ENCODE assay signal across 9 cellular contexts in genomic region chr5:151157426-151158286, GRCh38. TPM values are rescaled to one million over a fixed set of nuclear protein-coding genes. Genes with fewer than 3 reads are reported as not detected.
A peak's percentile ranks its signal among the peaks of the same experiment; 100 is the strongest.
DNase-seq lines count a peak whose midpoint lies in the region; ATAC-seq and TF ChIP-seq lines count a peak whose summit lies in the region.
"Had no signal": no experiment of that assay in that cellular context is flagged by ENCODE, and none has a peak within 500 bp of the region (broad histone marks: within the 10 kb centered on the region; RNA-seq: fewer than 3 reads in every experiment).

TSS of gene ANXA6 (minus strand) at chr5:151157779. CDS start at chr5:151147901, 9,878 bp downstream.

- BruUV-seq in Panc1 (replicated peaks; lab: Mats Ljungman, UMichigan): no TSS peak

- peak; percentile 60 to 76 (median 64) for DNase-seq in CD4-positive, CD25-positive, alpha-beta regulatory T cell
- DNase-seq in Panc1 (ENCODE audit: low read depth, low spot score): no peak
- DNase-seq in activated gamma-delta T cell (lab: John Stamatoyannopoulos, UW): peak; percentile 62
- peak; percentile 52 for DNase-seq in fibroblast of the conjunctiva (ENCODE audit: low read depth)
- DNase-seq in natural killer cell treated with Interleukin-12 subunit alpha and Interleukin-12 subunit beta and Interleukin-15 and Interleukin-18, amount 100 ng/mL, for 72 hours (ENCODE audit: low spot score): peak; percentile 86

- peak within 1 kb of the TSS; percentile 87 for H3K27ac ChIP-seq in CD4-positive, CD25-positive, alpha-beta regulatory T cell (ENCODE audit: insufficient read depth, low read length, poor library complexity, severe bottlenecking)
- H3K27ac ChIP-seq in Panc1 (ENCODE audit: low read length): peak within 1 kb of the TSS; percentile 80
- H3K27ac ChIP-seq in subcutaneous abdominal adipose tissue (ENCODE audit: low read depth, low read length): peak within 1 kb of the TSS; percentile 99
- H3K27ac ChIP-seq: epithelial cell of prostate had no signal

- H3K4me1 ChIP-seq in CD4-positive, CD25-positive, alpha-beta regulatory T cell (ENCODE audit: control insufficient read depth, insufficient read depth, low read length, poor library complexity, severe bottlenecking): peaks cover 57% of the 10 kb centered on the region
- H3K4me1 ChIP-seq in Panc1 (ENCODE audit: control insufficient read depth, insufficient read depth, low read length) (0 out of 2 replicates have a peak, but pooled peaks cover 8% of the 10 kb centered on the region), subcutaneous abdominal adipose tissue (ENCODE audit: control insufficient read depth in 5 of 5, insufficient read depth in 5 of 5, low read length in 5 of 5) (peaks cover 7 to 64% (median 61%) of the 10 kb centered on the region in 5 donors)

- no peaks in the 10 kb centered on the region for H3K27me3 ChIP-seq in CD4-positive, CD25-positive, alpha-beta regulatory T cell (ENCODE audit: control insufficient read depth, insufficient read depth, low read length)
- H3K27me3 ChIP-seq in Panc1 (ENCODE audit: control insufficient read depth, insufficient read depth, low read length) (no peaks in the 10 kb centered on the region; the same call in 1 of the 2 replicates), subcutaneous abdominal adipose tissue (ENCODE audit: control insufficient read depth in 5 of 5, insufficient read depth in 4 of 5, low read length in 5 of 5) (no peaks in the 10 kb centered on the region)

- no peaks in the 10 kb centered on the region for H3K9me3 ChIP-seq in CD4-positive, CD25-positive, alpha-beta regulatory T cell (ENCODE audit: control insufficient read depth in 2 of 2, low read length in 2 of 2)
- H3K9me3 ChIP-seq in Panc1 (ENCODE audit: control insufficient read depth, insufficient read depth, low read depth, low read length) (no peaks in the 10 kb centered on the region), subcutaneous abdominal adipose tissue (ENCODE audit: control insufficient read depth in 5 of 5, low read length in 5 of 5) (no peaks in the 10 kb centered on the region)

- peak within 1 kb of the TSS; percentile 98 to 100 (median 98) for H3K4me3 Mint-ChIP-seq in CD4-positive, CD25-positive, alpha-beta regulatory T cell
- H3K4me3 Mint-ChIP-seq in natural killer cell treated with Interleukin-12 subunit alpha and Interleukin-12 subunit beta and Interleukin-15 and Interleukin-18, amount 100 ng/mL, for 72 hours: peak within 1 kb of the TSS; percentile 100

- ATAC-seq in CD4-positive, CD25-positive, alpha-beta regulatory T cell (ENCODE audit: low read depth in 2 of 2): peak; percentile 71 to 74
- ATAC-seq in GM19397 (IDR thresholded peaks at IDR 0.05; ENCODE audit: unreplicated experiment) (peak; percentile 49), HG03571 (IDR thresholded peaks at IDR 0.05; ENCODE audit: unreplicated experiment) (peak; percentile 49), Panc1 (peak; percentile 98)
- peak; percentile 92 to 97 for ATAC-seq in natural killer cell treated with Interleukin-12 subunit alpha and Interleukin-12 subunit beta and Interleukin-15 and Interleukin-18, amount 100 ng/mL, for 72 hours

- peaks cover 35 to 60% (median 56%) of the 10 kb centered on the region in 4 donors for H3K4me1 Mint-ChIP-seq in CD4-positive, CD25-positive, alpha-beta regulatory T cell
- peaks cover 47 to 61% of the 10 kb centered on the region in 2 donors for H3K4me1 Mint-ChIP-seq in natural killer cell treated with Interleukin-12 subunit alpha and Interleukin-12 subunit beta and Interleukin-15 and Interleukin-18, amount 100 ng/mL, for 72 hours (ENCODE audit: low read depth in 2 of 2)

- peaks cover 10% of the 10 kb centered on the region for H3K36me3 Mint-ChIP-seq in CD4-positive, CD25-positive, alpha-beta regulatory T cell
- H3K36me3 Mint-ChIP-seq in natural killer cell treated with Interleukin-12 subunit alpha and Interleukin-12 subunit beta and Interleukin-15 and Interleukin-18, amount 100 ng/mL, for 72 hours: no peaks in the 10 kb centered on the region

- CTCF ChIA-PET in Panc1 (lab: Charles Lee): interaction anchor here (0.6 to 0.7 kb wide), 2 partner anchors 155 to 517 kb away, joined by 5 to 9 read pairs; partner anchors contain the start of gene SYNPO

- POLR2A ChIA-PET in Panc1 (lab: Charles Lee): interaction anchor here (0.6 kb wide), 2 partner anchors 40 to 95 kb away, joined by 3 to 10 read pairs; partner anchors contain the start of gene GM2A

- no peaks in the 10 kb centered on the region for H3K36me3 ChIP-seq in CD4-positive, CD25-positive, alpha-beta regulatory T cell (ENCODE audit: control insufficient read depth, insufficient read depth, low read length)
- H3K36me3 ChIP-seq in Panc1 (ENCODE audit: control insufficient read depth, insufficient read depth, low read length): no peaks in the 10 kb centered on the region; the same call in 1 of the 2 replicates
- H3K36me3 ChIP-seq in subcutaneous abdominal adipose tissue (ENCODE audit: control insufficient read depth in 5 of 5, insufficient read depth in 5 of 5, low read length in 5 of 5): peaks cover 0 to 3% (median 0%) of the 10 kb centered on the region in 5 donors

- H3K9ac ChIP-seq in subcutaneous abdominal adipose tissue (ENCODE audit: low read length in 5 of 5): peak within 1 kb of the TSS; percentile 82 to 91 (median 88)

- peak within 1 kb of the TSS; percentile 95 to 99 (median 98) for H3K27ac Mint-ChIP-seq in CD4-positive, CD25-positive, alpha-beta regulatory T cell
- peak within 1 kb of the TSS; percentile 92 to 99 for H3K27ac Mint-ChIP-seq in natural killer cell treated with Interleukin-12 subunit alpha and Interleukin-12 subunit beta and Interleukin-15 and Interleukin-18, amount 100 ng/mL, for 72 hours

- H3K27me3 Mint-ChIP-seq in CD4-positive, CD25-positive, alpha-beta regulatory T cell: no peaks in the 10 kb centered on the region
- no peaks in the 10 kb centered on the region for H3K27me3 Mint-ChIP-seq in natural killer cell treated with Interleukin-12 subunit alpha and Interleukin-12 subunit beta and Interleukin-15 and Interleukin-18, amount 100 ng/mL, for 72 hours

- in situ Hi-C loops in Panc1 (cut with HindIII; ENCODE audit: low pct_unique_long_range_greater_than_20kb, low sequenced_read_pairs): no loop called here

- H3K4me3 ChIP-seq in CD4-positive, CD25-positive, alpha-beta regulatory T cell (ENCODE audit: low read depth, low read length): peak within 1 kb of the TSS; percentile 92
- H3K4me3 ChIP-seq in Panc1 (ENCODE audit: low read depth in 2 of 2, low read length in 2 of 2): peak within 1 kb of the TSS; percentile 69 to 70
- peak within 1 kb of the TSS; percentile 89 to 96 (median 92) for H3K4me3 ChIP-seq in subcutaneous abdominal adipose tissue (ENCODE audit: low read depth in 1 of 5, low read length in 5 of 5)

- intact Hi-C loops in Panc1 (cut with micrococcal nuclease; ENCODE audit: unreplicated experiment): no loop called here

- TF ChIP-seq CTCF in Panc1 (IDR thresholded peaks at IDR 0.05): no peak

- H3K9me3 Mint-ChIP-seq in CD4-positive, CD25-positive, alpha-beta regulatory T cell: no peaks in the 10 kb centered on the region
- H3K9me3 Mint-ChIP-seq in natural killer cell treated with Interleukin-12 subunit alpha and Interleukin-12 subunit beta and Interleukin-15 and Interleukin-18, amount 100 ng/mL, for 72 hours: no peaks in the 10 kb centered on the region

RNA-seq across cellular contexts. Expression of gene ANXA6, which starts in this region (rescaled TPM):
- 364 TPM for total RNA-seq in CD4-positive, CD25-positive, alpha-beta regulatory T cell
- 100 to 1,000 TPM; 171 to 329 (median 244) TPM for polyA plus RNA-seq in CD4-positive, CD25-positive, alpha-beta regulatory T cell
- total RNA-seq in Panc1 (2021; ENCODE audit: unreplicated experiment): 60.0 TPM
- polyA plus RNA-seq in Panc1 (2012; ENCODE audit: insufficient read length): 95.2 TPM
- total RNA-seq in natural killer cell treated with Interleukin-12 subunit alpha and Interleukin-12 subunit beta and Interleukin-15 and Interleukin-18, amount 100 ng/mL, for 72 hours: 100 to 1,000 TPM; 271 to 398 TPM
